In genomic region chr5:4716786-4717185, GRCh38 we compare ENCODE assay signal across 25 cellular contexts.
"Had no signal": no experiment of that assay in that cellular context is flagged by ENCODE, and none has a peak within 500 bp of the region (broad histone marks: within the 10 kb centered on the region; RNA-seq: fewer than 3 reads in every experiment).

No MANE protein-coding gene starts in this region.

- H3K27ac ChIP-seq: colonic mucosa, epithelial cell of prostate, gastroesophageal sphincter, heart left ventricle, hepatocyte, ovary, psoas muscle, right lobe of liver, thoracic aorta, tibial nerve, upper lobe of left lung had no signal

- H3K4me2 ChIP-seq: hepatocyte had no signal

- H2AFZ ChIP-seq: hepatocyte had no signal

- H3K4me1 ChIP-seq: colonic mucosa, gastroesophageal sphincter, heart left ventricle, psoas muscle, right lobe of liver, tibial nerve, upper lobe of left lung had no signal

- H3K9me3 ChIP-seq: colonic mucosa, ovary, psoas muscle, right lobe of liver, thoracic aorta, tibial nerve, upper lobe of left lung had no signal

- H3K4me3 ChIP-seq: colonic mucosa, gastroesophageal sphincter, heart left ventricle, hepatocyte, lung, ovary, psoas muscle, right lobe of liver, thoracic aorta, tibial nerve, upper lobe of left lung had no signal

- ATAC-seq: esophagus mucosa; gastroesophageal sphincter; heart left ventricle; left lobe of liver; natural killer cell; psoas muscle; right lobe of liver; stimulated activated naive B cell treated with anti-CD40 and anti-IgM and Interleukin-4, amounts not matched to agents 10 μg/mL and 1 μg/mL and 100 μg/mL, for 72 hours had no signal

- DNase-seq: colonic mucosa; effector CD8-positive, alpha-beta T cell; endodermal cell; foreskin fibroblast; heart left ventricle; kidney; natural killer cell; occipital lobe; ovary; posterior cingulate gyrus; psoas muscle; right lobe of liver; small intestine; stimulated activated CD4-positive, alpha-beta T cell treated with anti-CD3 and anti-CD28 coated beads, Interleukin-15, amount 100 ng/mL, for 24 hours; stimulated activated CD4-positive, alpha-beta T cell treated with anti-CD3 and anti-CD28 coated beads, Interleukin-2, amount 100 ng/mL, for 48 hours; stimulated activated naive B cell treated with anti-CD40 and anti-IgM and Interleukin-4, amounts not matched to agents 10 μg/mL and 1 μg/mL and 100 μg/mL, for 72 hours; upper lobe of left lung had no signal

- H3K27me3 ChIP-seq: colonic mucosa, gastroesophageal sphincter, heart left ventricle, hepatocyte, ovary, right lobe of liver, tibial nerve, upper lobe of left lung had no signal

- H3K36me3 ChIP-seq: colonic mucosa, gastroesophageal sphincter, heart left ventricle, ovary, right lobe of liver, thoracic aorta, tibial nerve, upper lobe of left lung had no signal

- H3K79me2 ChIP-seq: hepatocyte had no signal
